In the genomic region with DNA sequence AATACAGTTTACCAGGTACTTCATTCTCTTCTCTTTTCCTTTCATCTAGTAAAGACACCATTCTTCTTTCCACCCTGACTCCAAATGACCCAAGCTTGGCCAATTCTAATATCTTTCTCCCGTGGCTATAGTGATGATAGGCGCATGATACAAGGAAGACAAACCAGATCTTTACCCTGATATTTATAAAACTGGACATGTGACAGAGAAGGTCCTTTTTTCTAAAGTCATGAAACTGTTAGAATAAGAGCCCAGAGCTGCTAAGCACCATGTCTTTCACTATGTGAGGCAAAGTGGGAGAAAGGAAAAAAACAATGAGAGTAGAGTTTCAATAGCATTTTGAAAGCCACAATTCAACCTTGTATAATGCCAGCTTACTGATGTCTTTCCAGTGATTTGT, we compare ENCODE assay signal across 3 cellular contexts.
"Had no signal": no experiment of that assay in that cellular context is flagged by ENCODE, and none has a peak within 500 bp of the region (broad histone marks: within the 10 kb centered on the region; RNA-seq: fewer than 3 reads in every experiment).

No MANE protein-coding gene starts in this region.

- H3K4me3 ChIP-seq: GM12878 had no signal

- DNase-seq: GDM1, GF-D8 had no signal

- ATAC-seq: GM12878 had no signal
